ENCODE assay signal across 17 cellular contexts in the genomic region with DNA sequence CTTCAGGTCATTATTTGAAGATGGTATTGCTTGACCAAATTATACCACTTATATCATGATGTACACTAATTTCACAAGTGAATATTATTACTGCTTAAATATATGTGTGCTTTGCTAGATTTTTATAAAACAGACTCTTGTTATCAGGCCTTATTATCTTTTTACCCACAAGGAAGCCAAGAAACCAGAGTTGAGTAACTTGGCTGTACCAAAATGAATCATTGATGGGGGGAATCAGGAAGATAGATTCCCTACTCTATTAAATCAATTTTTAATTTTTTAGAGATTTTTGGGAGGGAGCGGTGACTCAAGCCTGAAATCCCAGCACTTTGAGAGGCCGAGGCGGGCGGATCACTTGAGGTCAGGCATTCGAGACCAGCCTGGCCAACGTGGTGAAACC.
"Had no signal": no experiment of that assay in that cellular context is flagged by ENCODE, and none has a peak within 500 bp of the region (broad histone marks: within the 10 kb centered on the region; RNA-seq: fewer than 3 reads in every experiment).

No MANE protein-coding gene starts in this region.

- H3K4me3 ChIP-seq: breast epithelium, gastrocnemius medialis, heart left ventricle, lower lobe of right lung, spleen, suprapubic skin had no signal

- H3K4me1 ChIP-seq: breast epithelium, gastrocnemius medialis, lower lobe of right lung had no signal

- H3K27me3 ChIP-seq: gastrocnemius medialis, heart left ventricle, suprapubic skin had no signal

- ATAC-seq: activated CD4-positive, alpha-beta T cell treated with anti-CD3 and anti-CD28 coated beads for 36 hours; activated CD8-positive, alpha-beta T cell treated with anti-CD3 and anti-CD28 coated beads for 36 hours; activated T-cell treated with anti-CD3 and anti-CD28 coated beads, Interleukin-2, amount 50 U/mL, for 4 hours; effector memory CD8-positive, alpha-beta T cell; gastrocnemius medialis; heart left ventricle; sciatic nerve had no signal

- H3K36me3 ChIP-seq: breast epithelium, gastrocnemius medialis, heart left ventricle, lower lobe of right lung, spleen, suprapubic skin had no signal

- DNase-seq: activated CD4-positive, alpha-beta T cell treated with anti-CD3 and anti-CD28 coated beads for 36 hours; activated CD8-positive, alpha-beta T cell treated with anti-CD3 and anti-CD28 coated beads for 36 hours; activated effector memory CD4-positive, alpha-beta T cell treated with Interleukin-2 at 50 U/mL for 16 hours; activated T-cell treated with anti-CD3 and anti-CD28 coated beads, Interleukin-2, amount 50 U/mL, for 4 hours; aorta; cerebellar nuclear complex; dermis blood vessel endothelial cell; effector memory CD8-positive, alpha-beta T cell; gastrocnemius medialis; heart left ventricle; immature natural killer cell; lower lobe of right lung; spleen; trophoblast cell had no signal

- H3K27ac ChIP-seq: breast epithelium, gastrocnemius medialis, lower lobe of right lung, suprapubic skin had no signal

- H3K9me3 ChIP-seq: breast epithelium, gastrocnemius medialis, heart left ventricle, lower lobe of right lung, suprapubic skin had no signal
